8 cellular contexts compared by ENCODE assay signal in genomic region chr12:12720637-12721250, GRCh38. TPM values are rescaled to one million over a fixed set of nuclear protein-coding genes. Genes with fewer than 3 reads are reported as not detected.
DNase-seq lines count a peak whose midpoint lies in the region; ATAC-seq, FAIRE-seq and TF ChIP-seq lines count a peak whose summit lies in the region.

No MANE protein-coding gene starts in this region.

- CTCF ChIA-PET in K562 (lab: Yijun Ruan, JAX; ENCODE audit: low intra/inter-chr PET ratio): no interaction called here

- peaks cover 83% of the 10 kb centered on the region for H3K79me2 ChIP-seq in K562 (ENCODE audit: control insufficient read depth, insufficient read depth, low read length)
- peaks cover 40% of the 10 kb centered on the region for H3K79me2 ChIP-seq in neural cell (replicated peaks; ENCODE audit: insufficient read depth, low read length)

- H4K20me1 ChIP-seq in K562 (replicated peaks; ENCODE audit: control insufficient read depth, insufficient read depth, low read length) (no peaks in the 10 kb centered on the region), neural cell (ENCODE audit: insufficient read depth) (peaks cover 18% of the 10 kb centered on the region)

- peak overlapping the region; percentile 46 for H3K4me2 ChIP-seq in K562 (ENCODE audit: insufficient read depth, low read length)
- H3K4me2 ChIP-seq in neural cell (ENCODE audit: low read length): no peak overlapping the region

- no peaks in the 10 kb centered on the region for H3K9me1 ChIP-seq in K562 (ENCODE audit: control insufficient read depth, insufficient read depth, low read length)

- H3K36me3 ChIP-seq in K562 (ENCODE audit: control insufficient read depth, insufficient read depth, low read length) (peaks cover 36% of the 10 kb centered on the region), neural cell (ENCODE audit: insufficient read depth, low read length) (peaks cover 6% of the 10 kb centered on the region)

- TF ChIP-seq EP300 in K562 (IDR thresholded peaks at IDR 0.05; ENCODE audit: low read length) (no peak), neural cell (conservative IDR thresholded peaks at IDR 0.05; ENCODE audit: poor library complexity, severe bottlenecking) (no peak)

- no TSS peak for BruUV-seq in K562 (replicated peaks; lab: Mats Ljungman, UMichigan)

- TF ChIP-seq POLR2A in K562 (conservative IDR thresholded peaks at IDR 0.05): 0 out of 2 replicates have a peak, but pooled peaks have one; percentile 21

- no peak overlapping the region for H2AFZ ChIP-seq in K562 (ENCODE audit: low read depth, low read length)
- no peak overlapping the region for H2AFZ ChIP-seq in neural cell (ENCODE audit: low read depth, low read length)

- H3F3A ChIP-seq in neural cell (ENCODE audit: insufficient read depth, low read length, poor library complexity, severe bottlenecking): peaks cover 5% of the 10 kb centered on the region

- in situ Hi-C loops in Caki2 (cut with HindIII; ENCODE audit: low pct_unique_long_range_greater_than_20kb, low sequenced_read_pairs): no loop called here
- in situ Hi-C loops in K562 (cut with MboI): loop anchor here (25.0 kb wide), 1 partner anchor 1158 kb away; no protein-coding TSS in a partner anchor

- no peak for TF ChIP-seq CTCF in K562 (IDR thresholded peaks at IDR 0.05 in 2 of 3, conservative IDR thresholded peaks at IDR 0.05 in 1 of 3; ENCODE audit: insufficient read depth in 2 of 3, low read depth in 1 of 3, low read length in 3 of 3)
- TF ChIP-seq CTCF in neural cell (IDR thresholded peaks at IDR 0.05; ENCODE audit: poor library complexity, severe bottlenecking): no peak

- DNase-seq in Caki2 (ENCODE audit: low read depth) (peak; percentile 68), LHCN-M2 (ENCODE audit: low read depth) (peak; percentile 48), K562 (ENCODE audit: extremely low read depth in 1 of 4, low spot score in 3 of 4) (peak in 1 of 4 experiments; percentile 49), NOMO-1 (lab: John Stamatoyannopoulos, UW; ENCODE audit: unreplicated experiment in 2 of 2) (no peak), NCI-H526 (lab: John Stamatoyannopoulos, UW) (no peak), iPS-NIHi7 (ENCODE audit: extremely low spot score) (no peak)

- H3K9me3 ChIP-seq in K562 (replicated peaks; ENCODE audit: control insufficient read depth, insufficient read depth, low read depth, low read length): no peaks in the 10 kb centered on the region
- no peaks in the 10 kb centered on the region for H3K9me3 ChIP-seq in neural cell (ENCODE audit: low read length)

- FAIRE-seq in K562 (lab: Jason Lieb, UNC): peak; percentile 56

- H3K27me3 ChIP-seq in K562 (ENCODE audit: control insufficient read depth in 2 of 2, insufficient read depth in 2 of 2, low read length in 2 of 2) (no peaks in the 10 kb centered on the region), neural cell (ENCODE audit: insufficient read depth, low read depth, low read length) (peaks cover 13% of the 10 kb centered on the region)

- POLR2A ChIA-PET in K562 (lab: Yijun Ruan, JAX): interaction anchor here (0.6 to 1.5 kb wide), 3 partner anchors 14 to 371 kb away, joined by 3 to 5 read pairs (median 4); partner anchors contain the start of gene MANSC1

- intact Hi-C loops in K562 (cut with micrococcal nuclease): no loop called here

- peak overlapping the region in 1 of 2 experiments; percentile 94; a peak in 2 of 4 replicates for H3K9ac ChIP-seq in K562 (ENCODE audit: insufficient read depth in 1 of 2, low read depth in 2 of 2, low read length in 2 of 2)
- no peak overlapping the region for H3K9ac ChIP-seq in neural cell (ENCODE audit: low read length)

- 13% methylated on average over 6 of the region's 6 CpGs for WGBS in K562 (ENCODE audit: insufficient coverage, low coverage, missing lambda C conversion rate)

- H3K27ac ChIP-seq in K562 (ENCODE audit: extremely low read depth, low read depth, low read length): peak overlapping the region; percentile 95; the same call in 2 of the 3 replicates
- H3K27ac ChIP-seq in neural cell (ENCODE audit: low read length): no peak overlapping the region

- H3K9me2 ChIP-seq in neural cell (ENCODE audit: insufficient read depth, low read length): no peaks in the 10 kb centered on the region

- 0 out of 2 replicates have a peak overlapping the region, but pooled peaks have one; percentile 2 for H3K4me3 ChIP-seq in K562
- peak overlapping the region; percentile 85 for H3K4me3 ChIP-seq in neural cell (ENCODE audit: low read length)

- H3K4me1 ChIP-seq in K562 (replicated peaks in 1 of 2; ENCODE audit: control insufficient read depth in 2 of 2, insufficient read depth in 2 of 2, low read length in 2 of 2): peaks cover 10 to 30% of the 10 kb centered on the region in 2 experiments; a peak in 4 of 5 replicates

- ATAC-seq in K562 (peak; percentile 6), HG03469 (IDR thresholded peaks at IDR 0.05; ENCODE audit: unreplicated experiment) (no peak)

- no peak for TF ChIP-seq RAD21 in K562 (CRISPR knock-in tag; conservative IDR thresholded peaks at IDR 0.05 in 1 of 2, IDR thresholded peaks at IDR 0.05 in 1 of 2)
- TF ChIP-seq RAD21 in neural cell (conservative IDR thresholded peaks at IDR 0.05): no peak

TF ChIP-seq in K562, 482 proteins besides CTCF, POLR2A, EP300 and RAD21 (continues in another document):
- TF ChIP-seq ZNF707 (CRISPR knock-in tag; conservative IDR thresholded peaks at IDR 0.05): no peak

TF ChIP-seq in neural cell, 6 proteins besides CTCF, POLR2A, EP300 and RAD21 (continues in another document):
- no peak for TF ChIP-seq POLR2AphosphoS5 (IDR thresholded peaks at IDR 0.05)
- no peak for TF ChIP-seq MXI1 (conservative IDR thresholded peaks at IDR 0.05; ENCODE audit: poor library complexity, severe bottlenecking)
- no peak for TF ChIP-seq SMC3 (conservative IDR thresholded peaks at IDR 0.05; ENCODE audit: poor library complexity)
- no peak for TF ChIP-seq EZH2 (IDR thresholded peaks at IDR 0.05; ENCODE audit: borderline replicate concordance, insufficient read depth, low read length, poor library complexity, severe bottlenecking)
- no peak for TF ChIP-seq TAF1 (IDR thresholded peaks at IDR 0.05; ENCODE audit: low read depth)

RNA-seq across cellular contexts. Expression of gene CDKN1B, which starts 3.6 kb away (rescaled TPM):
- total RNA-seq in Caki2 (2014; rRNA removed; shearing (Covaris generic); ENCODE audit: low replicate concordance): 43.9 and 45.0 TPM in 2 replicates
- total RNA-seq in LHCN-M2 (2014; rRNA removed): 21.2 and 27.4 TPM in 2 replicates
- 9.2 TPM for polyA plus RNA-seq in LHCN-M2 (2012)
- total RNA-seq in K562 (2011; cell fraction: chromatin; rRNA removed; ENCODE audit: low replicate concordance): 6.1 and 9.5 TPM in 2 replicates
- 15.8 and 17.9 TPM in 2 replicates for total RNA-seq in K562 (2011; cell fraction: nucleolus; rRNA removed)
- 8.5 and 10.2 TPM in 2 replicates for total RNA-seq in K562 (2011; cell fraction: nucleoplasm; rRNA removed)
- 32.0 and 35.2 TPM in 2 replicates for total RNA-seq in K562 (2014; rRNA removed)
- total RNA-seq in K562 (2014; rRNA removed; fragmentation: Illumina TruSeq; extraction: Trizol): 13.5 and 16.0 TPM in 2 replicates
- total RNA-seq in K562 (2015; rRNA removed; fragmentation: Illumina TruSeq; extraction: Trizol): 16.8 and 18.6 TPM in 2 replicates
- total RNA-seq in K562 (2021): 23.9 and 27.3 TPM in 2 replicates
- polyA plus RNA-seq in K562 (2011; rRNA removed): 12.9 and 13.7 TPM in 2 replicates
- 5.9 and 6.8 TPM in 2 replicates for polyA plus RNA-seq in K562 (2011; cell fraction: cytosol; rRNA removed)
- polyA plus RNA-seq in K562 (2011; cell fraction: nucleus; rRNA removed): 10.1 and 11.6 TPM in 2 replicates
- 22.9 and 24.9 TPM in 2 replicates for polyA plus RNA-seq in K562 (2012)
- 15.5 and 17.5 TPM in 2 replicates for polyA plus RNA-seq in K562 (2014; fragmentation: Illumina TruSeq; extraction: Trizol)
- polyA plus RNA-seq in K562 (2014; fragmentation: Nextera tagmentation; extraction: Ambion mirVana): 1 to 10 TPM; 2.6 to 3.0 TPM
- 21.0 and 21.9 TPM in 2 replicates for polyA plus RNA-seq in K562 (2014; rRNA removed)
- 8.8 and 9.9 TPM in 2 replicates for polyA minus RNA-seq in K562 (2011; rRNA and poly(A)+ RNA removed)
- polyA minus RNA-seq in K562 (2011; cell fraction: cytosol; rRNA and poly(A)+ RNA removed): 5.1 and 8.9 TPM in 2 replicates
- polyA minus RNA-seq in K562 (2011; cell fraction: nucleus; rRNA and poly(A)+ RNA removed): 13.9 and 27.3 TPM in 2 replicates
- 106 and 107 TPM in 2 replicates for polyA plus RNA-seq in neural cell
- 86.6 and 95.9 TPM in 2 replicates for polyA minus RNA-seq in neural cell

RNA-seq across cellular contexts. Expression of gene GPR19, which starts 24.8 kb away (rescaled TPM):
- 4.8 and 6.1 TPM in 2 replicates for total RNA-seq in Caki2 (2014; rRNA removed; shearing (Covaris generic); ENCODE audit: low replicate concordance)
- total RNA-seq in LHCN-M2 (2014; rRNA removed) (0.34 and 0.64 TPM in 2 replicates), K562 (2014; rRNA removed) (0.08 TPM in 1 of 2 replicates, not detected in the other), K562 (2014; rRNA removed; fragmentation: Illumina TruSeq; extraction: Trizol) (0.73 and 0.76 TPM in 2 replicates), K562 (2015; rRNA removed; fragmentation: Illumina TruSeq; extraction: Trizol) (0.15 and 0.22 TPM in 2 replicates), K562 (2021) (0.35 TPM in 1 of 2 replicates, not detected in the other)
- polyA plus RNA-seq in LHCN-M2 (2012): 0.09 TPM
- 0.65 and 0.70 TPM in 2 replicates for total RNA-seq in K562 (2011; cell fraction: chromatin; rRNA removed; ENCODE audit: low replicate concordance)
- total RNA-seq in K562 (2011; cell fraction: nucleolus; rRNA removed): 0.53 TPM in 1 of 2 replicates, not detected in the other
- 0.44 and 0.53 TPM in 2 replicates for total RNA-seq in K562 (2011; cell fraction: nucleoplasm; rRNA removed)
- polyA plus RNA-seq in K562 (2011; rRNA removed) (0.35 and 0.40 TPM in 2 replicates), K562 (2014; fragmentation: Illumina TruSeq; extraction: Trizol) (0.40 and 0.62 TPM in 2 replicates), K562 (2014; fragmentation: Nextera tagmentation; extraction: Ambion mirVana) (under 1 TPM; 0.22 to 0.35 TPM), K562 (2014; rRNA removed) (0.24 TPM in 1 of 2 replicates, not detected in the other), neural cell (44.2 and 53.4 TPM in 2 replicates)
- 0.07 and 0.46 TPM in 2 replicates for polyA plus RNA-seq in K562 (2011; cell fraction: cytosol; rRNA removed)
- polyA plus RNA-seq in K562 (2011; cell fraction: nucleus; rRNA removed): 0.63 and 0.65 TPM in 2 replicates
- polyA plus RNA-seq in K562 (2012): 0.16 and 0.44 TPM in 2 replicates
- polyA minus RNA-seq in K562 (2011; rRNA and poly(A)+ RNA removed): 0.72 TPM in 1 of 2 replicates, not detected in the other
- polyA minus RNA-seq in K562 (2011; cell fraction: cytosol; rRNA and poly(A)+ RNA removed): not detected in 2 replicates
- polyA minus RNA-seq in K562 (2011; cell fraction: nucleus; rRNA and poly(A)+ RNA removed): 0.78 TPM in 1 of 2 replicates, not detected in the other
- polyA minus RNA-seq in neural cell: 116 and 127 TPM in 2 replicates

Comparison
In these comparisons a context has a peak if more than half of its experiments do, and no peak if none do; other contexts are left out.
1. DNase-seq: peak in Caki2 (single experiment) and LHCN-M2 (single experiment); none in NOMO-1 (0 of 2), NCI-H526 (0 of 2) and iPS-NIHi7 (single experiment).